ENCODE assay signal across 9 cellular contexts in the genomic region with DNA sequence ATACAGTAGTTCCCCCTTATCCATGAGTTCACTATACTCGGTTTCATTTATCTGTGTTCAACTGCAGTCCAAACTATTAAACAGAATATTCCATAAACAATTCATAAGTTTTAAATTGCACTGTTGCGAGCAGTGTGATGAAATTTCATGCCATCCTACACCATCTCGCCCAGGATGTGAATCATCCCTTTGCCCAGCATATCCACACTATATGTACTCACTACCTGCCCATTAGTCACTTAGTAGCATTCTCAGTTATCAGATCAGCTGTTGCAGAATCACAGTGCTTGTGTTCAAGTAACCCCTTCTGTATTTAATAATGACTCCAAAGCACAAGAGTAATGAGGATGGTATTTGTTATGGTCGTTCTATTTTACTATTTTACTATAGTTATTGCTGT. TPM values are rescaled to one million over a fixed set of nuclear protein-coding genes. Genes with fewer than 3 reads are reported as not detected.
DNase-seq lines count a peak whose midpoint lies in the region; ATAC-seq and TF ChIP-seq lines count a peak whose summit lies in the region.
"Had no signal": no experiment of that assay in that cellular context is flagged by ENCODE, and none has a peak within 500 bp of the region (broad histone marks: within the 10 kb centered on the region; RNA-seq: fewer than 3 reads in every experiment).

No MANE protein-coding gene starts in this region.

- H3K27me3 ChIP-seq in effector memory CD4-positive, alpha-beta T cell (replicated peaks; ENCODE audit: control insufficient read depth, insufficient read depth, low read length, poor library complexity, severe bottlenecking), result no peaks in the 10 kb centered on the region

- DNase-seq in NK-92 treated with Interleukin-12 subunit alpha and Interleukin-12 subunit beta, amount 100 ng/mL, for 24 hours (lab: John Stamatoyannopoulos, UW), result peak; percentile 8
- no peak for DNase-seq in NK-92 (lab: John Stamatoyannopoulos, UW; ENCODE audit: unreplicated experiment)
- DNase-seq in RPMI7951 (ENCODE audit: low read depth), result peak; percentile 72
- DNase-seq in epithelial cell of proximal tubule (ENCODE audit: low read depth), result peak; percentile 73
- peak; percentile 61 for DNase-seq in stimulated activated CD4-positive, alpha-beta T cell treated with anti-CD3 and anti-CD28 coated beads, Interleukin-1b, Interleukin-23, amount 100 ng/mL, for 48 hours
- DNase-seq in effector memory CD4-positive, alpha-beta T cell, result no peak
- no peak for DNase-seq in activated effector memory CD4-positive, alpha-beta T cell treated with Interleukin-2 at 50 U/mL for 16 hours

- H3K4me1 ChIP-seq in effector memory CD4-positive, alpha-beta T cell (ENCODE audit: control insufficient read depth, insufficient read depth, low read length, poor library complexity, severe bottlenecking), result no peaks in the 10 kb centered on the region

- no peaks in the 10 kb centered on the region for H3K9me3 ChIP-seq in effector memory CD4-positive, alpha-beta T cell (ENCODE audit: control insufficient read depth, low read length)

- TF ChIP-seq CTCF in epithelial cell of proximal tubule (conservative IDR thresholded peaks at IDR 0.05; ENCODE audit: low read depth, low read length), result no peak

- no peak overlapping the region for H3K4me3 ChIP-seq in epithelial cell of proximal tubule (ENCODE audit: low read depth, low read length)
- no peak overlapping the region for H3K4me3 ChIP-seq in effector memory CD4-positive, alpha-beta T cell (ENCODE audit: insufficient read depth, low read depth, low read length, poor library complexity, severe bottlenecking)

- no peaks in the 10 kb centered on the region for H3K36me3 ChIP-seq in effector memory CD4-positive, alpha-beta T cell (ENCODE audit: control insufficient read depth, insufficient read depth, low read length)

- no peak for ATAC-seq in HG02885 (IDR thresholded peaks at IDR 0.05; ENCODE audit: poor library complexity, unreplicated experiment)

- H3K27ac ChIP-seq in effector memory CD4-positive, alpha-beta T cell (ENCODE audit: insufficient read depth, low read length, poor library complexity, severe bottlenecking), result no peak overlapping the region
- H3K27ac ChIP-seq: HL-60 had no signal

RNA-seq across cellular contexts. Expression of gene SHOC1, which starts 51.5 kb away (rescaled TPM):
- not detected in 2 replicates for total RNA-seq in RPMI7951 (2014; rRNA removed; shearing (Covaris generic))
- 0.07 TPM in 1 of 2 replicates, not detected in the other for total RNA-seq in epithelial cell of proximal tubule

Comparison
In these comparisons a context has a peak if more than half of its experiments do, and no peak if none do; other contexts are left out.
1. DNase-seq: peak in NK-92 treated with Interleukin-12 subunit alpha and Interleukin-12 subunit beta, amount 100 ng/mL, for 24 hours (single experiment), RPMI7951 (single experiment), epithelial cell of proximal tubule (single experiment) and stimulated activated CD4-positive, alpha-beta T cell treated with anti-CD3 and anti-CD28 coated beads, Interleukin-1b, Interleukin-23, amount 100 ng/mL, for 48 hours (single experiment); none in NK-92 (single experiment), effector memory CD4-positive, alpha-beta T cell (0 of 3) and activated effector memory CD4-positive, alpha-beta T cell treated with Interleukin-2 at 50 U/mL for 16 hours (single experiment).